In genomic region chr7:64794171-64794844, GRCh38 we compare ENCODE assay signal across 1 cellular context.
TF ChIP-seq lines count a peak whose summit lies in the region.

TSS of gene ZNF138 (plus strand) at chr7:64794428. CDS start at chr7:64794569, 141 bp downstream.

TF ChIP-seq in HepG2, 621 proteins besides CTCF, POLR2A, EP300 and RAD21 (continued from another document and continues in another):
- TF ChIP-seq SAFB2 (CRISPR knock-in tag; IDR thresholded peaks at IDR 0.05; ENCODE audit: borderline replicate concordance, low read depth), result 0 out of 2 replicates have a peak, but pooled peaks have one; percentile 60
- TF ChIP-seq ZNF407 (CRISPR knock-in tag; IDR thresholded peaks at IDR 0.05; ENCODE audit: not compliant biosample characterization), result peak; percentile 66
- peak; percentile 79 for TF ChIP-seq PHF20 (CRISPR knock-in tag; IDR thresholded peaks at IDR 0.05)
- TF ChIP-seq BCLAF1 (IDR thresholded peaks at IDR 0.05), result no peak
- TF ChIP-seq FOXO1 (CRISPR knock-in tag; IDR thresholded peaks at IDR 0.05), result no peak
- no peak for TF ChIP-seq ZNF354B (CRISPR knock-in tag; IDR thresholded peaks at IDR 0.05)
- peak; percentile 63; the same call in 1 of the 2 replicates for TF ChIP-seq ZNF691 (CRISPR knock-in tag; IDR thresholded peaks at IDR 0.05; ENCODE audit: borderline replicate concordance, low read depth)
- peak; percentile 84 for TF ChIP-seq KAT8 (CRISPR knock-in tag; IDR thresholded peaks at IDR 0.05)
- TF ChIP-seq ZFYVE20 (CRISPR knock-in tag; IDR thresholded peaks at IDR 0.05; ENCODE audit: borderline replicate concordance, low read depth), result no peak
- no peak for TF ChIP-seq ZNF17 (CRISPR knock-in tag; IDR thresholded peaks at IDR 0.05)
- TF ChIP-seq JUNB (CRISPR knock-in tag; IDR thresholded peaks at IDR 0.05; ENCODE audit: borderline replicate concordance), result no peak
- TF ChIP-seq BHLHE40 (IDR thresholded peaks at IDR 0.05; ENCODE audit: low read length), result peak; percentile 7; the same call in 1 of the 2 replicates
- no peak for TF ChIP-seq ZNF143 (CRISPR knock-in tag; IDR thresholded peaks at IDR 0.05)
- 0 out of 2 replicates have a peak, but pooled peaks have one; percentile 30 for TF ChIP-seq MEIS2 (CRISPR knock-in tag; IDR thresholded peaks at IDR 0.05)
- no peak for TF ChIP-seq ZBTB2 (CRISPR knock-in tag; IDR thresholded peaks at IDR 0.05; ENCODE audit: low read depth)
- 0 out of 2 replicates have a peak, but pooled peaks have one; percentile 68 for TF ChIP-seq ZNF703 (CRISPR knock-in tag; IDR thresholded peaks at IDR 0.05; ENCODE audit: borderline replicate concordance)
- no peak for TF ChIP-seq ZFP62 (CRISPR knock-in tag; IDR thresholded peaks at IDR 0.05)
- TF ChIP-seq ZNF704 (CRISPR knock-in tag; IDR thresholded peaks at IDR 0.05; ENCODE audit: borderline replicate concordance), result no peak
- no peak for TF ChIP-seq JARID2 (CRISPR knock-in tag; IDR thresholded peaks at IDR 0.05; ENCODE audit: insufficient replicate concordance)
- no peak for TF ChIP-seq ATF4 (CRISPR knock-in tag; IDR thresholded peaks at IDR 0.05)
- no peak for TF ChIP-seq YY1 (IDR thresholded peaks at IDR 0.05; ENCODE audit: insufficient read depth, insufficient replicate concordance, low read depth, low read length)
- no peak for TF ChIP-seq CEBPB (IDR thresholded peaks at IDR 0.05; ENCODE audit: borderline replicate concordance, low read depth, low read length)
- no peak for TF ChIP-seq AGO1 (IDR thresholded peaks at IDR 0.05; ENCODE audit: low read depth, low read length, poor library complexity, severe bottlenecking)
- TF ChIP-seq ZNF841 (CRISPR knock-in tag; IDR thresholded peaks at IDR 0.05; ENCODE audit: borderline replicate concordance), result no peak
- TF ChIP-seq CHCHD3 (CRISPR knock-in tag; IDR thresholded peaks at IDR 0.05), result no peak
- no peak for TF ChIP-seq RNF219 (CRISPR knock-in tag; IDR thresholded peaks at IDR 0.05)
- TF ChIP-seq KDM5B (CRISPR knock-in tag; IDR thresholded peaks at IDR 0.05; ENCODE audit: borderline replicate concordance), result no peak
- no peak for TF ChIP-seq MED8 (CRISPR knock-in tag; IDR thresholded peaks at IDR 0.05; ENCODE audit: insufficient replicate concordance)
- no peak for TF ChIP-seq ZNF251 (CRISPR knock-in tag; IDR thresholded peaks at IDR 0.05)
- peak; percentile 97 for TF ChIP-seq NFYC (CRISPR knock-in tag; IDR thresholded peaks at IDR 0.05)
- TF ChIP-seq SP140L (CRISPR knock-in tag; IDR thresholded peaks at IDR 0.05; ENCODE audit: borderline replicate concordance), result no peak
- no peak for TF ChIP-seq ERF (CRISPR knock-in tag; IDR thresholded peaks at IDR 0.05)
- TF ChIP-seq TFDP1 (CRISPR knock-in tag; IDR thresholded peaks at IDR 0.05; ENCODE audit: borderline replicate concordance), result peak; percentile 87; the same call in 1 of the 2 replicates
- TF ChIP-seq ZNF773 (CRISPR knock-in tag; IDR thresholded peaks at IDR 0.05; ENCODE audit: borderline replicate concordance), result no peak
- TF ChIP-seq CHD2 (IDR thresholded peaks at IDR 0.05; ENCODE audit: low read depth, low read length), result 0 out of 2 replicates have a peak, but pooled peaks have one; percentile 12
- TF ChIP-seq MATR3 (CRISPR knock-in tag; IDR thresholded peaks at IDR 0.05), result no peak
- no peak for TF ChIP-seq KLF6 (CRISPR knock-in tag; IDR thresholded peaks at IDR 0.05)
